In the genomic region with DNA sequence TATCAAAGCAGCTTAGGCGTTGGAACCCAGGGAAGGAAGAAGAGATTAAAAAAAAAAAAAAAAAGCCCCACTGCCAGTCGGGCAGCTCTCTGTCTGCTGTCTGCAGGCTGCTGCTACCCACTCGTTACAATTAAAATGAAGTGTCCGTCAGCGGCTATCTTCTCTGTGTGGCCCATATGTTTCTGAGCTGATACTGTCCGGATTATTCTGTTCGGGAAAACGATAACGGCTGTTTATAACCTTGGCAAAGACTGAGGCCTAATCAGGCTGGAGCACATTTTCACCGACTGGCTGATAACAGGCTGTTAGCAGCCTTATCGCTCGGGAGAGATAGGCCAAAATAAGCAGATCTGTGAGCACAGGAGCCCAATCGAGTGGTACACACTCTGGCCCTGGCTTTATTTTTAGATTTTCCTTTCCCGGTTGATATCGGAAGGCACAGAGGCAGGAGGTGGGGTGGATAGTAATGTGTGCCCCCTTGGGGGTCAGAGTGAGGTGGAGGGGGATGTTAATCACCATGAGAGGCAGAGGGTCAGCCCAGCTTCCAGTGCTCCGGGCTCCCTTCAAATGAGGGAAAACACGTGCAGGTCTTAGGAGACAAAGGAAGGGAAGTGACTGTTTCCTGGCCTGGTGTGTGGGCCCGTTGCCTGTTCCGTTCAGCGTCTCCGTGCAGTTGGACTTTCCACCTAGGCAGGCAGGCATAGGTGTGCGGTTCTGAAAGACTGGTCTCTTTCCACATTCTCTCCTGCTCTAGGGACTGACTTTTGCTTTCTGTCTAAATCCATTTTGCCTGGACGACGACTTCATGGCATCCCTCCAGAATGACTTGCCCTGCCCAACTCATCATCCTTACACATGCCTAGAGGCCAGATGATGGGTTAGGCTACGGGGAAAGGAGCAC, we compare ENCODE assay signal across 9 cellular contexts.
DNase-seq lines count a peak whose midpoint lies in the region; ATAC-seq and TF ChIP-seq lines count a peak whose summit lies in the region.
"Had no signal": no experiment of that assay in that cellular context is flagged by ENCODE, and none has a peak within 500 bp of the region (broad histone marks: within the 10 kb centered on the region; RNA-seq: fewer than 3 reads in every experiment).

No MANE protein-coding gene starts in this region.

- peaks cover 3% of the 10 kb centered on the region for H3K9me3 Mint-ChIP-seq in activated CD4-positive, alpha-beta T cell treated with anti-CD3 and anti-CD28 coated beads, Interleukin-2, amount 10 ng/mL, durations not matched to agents 24 days and 14 days

- H3K36me3 ChIP-seq in colonic mucosa (no peaks in the 10 kb centered on the region), stomach smooth muscle (ENCODE audit: control insufficient read depth in 2 of 2, insufficient read depth in 2 of 2, low read length in 2 of 2) (no peaks in the 10 kb centered on the region)

- no peaks in the 10 kb centered on the region for H3K36me3 Mint-ChIP-seq in activated CD4-positive, alpha-beta T cell treated with anti-CD3 and anti-CD28 coated beads, Interleukin-2, amount 10 ng/mL, durations not matched to agents 24 days and 14 days (ENCODE audit: low read depth)

- H3K27me3 Mint-ChIP-seq in activated CD4-positive, alpha-beta T cell treated with anti-CD3 and anti-CD28 coated beads, Interleukin-2, amount 10 ng/mL, durations not matched to agents 24 days and 14 days = no peaks in the 10 kb centered on the region

- TF ChIP-seq CTCF in colonic mucosa (IDR thresholded peaks at IDR 0.05) = no peak

- H3K27ac ChIP-seq in colonic mucosa (peak overlapping the region; percentile 46), stomach smooth muscle (ENCODE audit: low read length) (peak overlapping the region; percentile 4)

- H3K4me1 Mint-ChIP-seq in activated CD4-positive, alpha-beta T cell treated with anti-CD3 and anti-CD28 coated beads, Interleukin-2, amount 10 ng/mL, durations not matched to agents 24 days and 14 days = peaks cover 3% of the 10 kb centered on the region

- DNase-seq in NCI-H226 = peak; percentile 74
- DNase-seq in colonic mucosa = peak; percentile 37
- DNase-seq in left lobe of liver (ENCODE audit: low spot score) = peak; percentile 57
- no peak for DNase-seq in putamen (ENCODE audit: low spot score)
- no peak for DNase-seq in germinal center (ENCODE audit: low spot score)
- no peak for DNase-seq in activated CD4-positive, alpha-beta T cell treated with anti-CD3 and anti-CD28 coated beads, Interleukin-2, amount 10 ng/mL, durations not matched to agents 24 days and 14 days
- DNase-seq: DMS153 had no signal

- no peaks in the 10 kb centered on the region for H3K9me3 ChIP-seq in colonic mucosa
- no peaks in the 10 kb centered on the region for H3K9me3 ChIP-seq in stomach smooth muscle (ENCODE audit: control insufficient read depth in 2 of 2, low read length in 2 of 2)

- H3K4me3 ChIP-seq in colonic mucosa (no peak overlapping the region), stomach smooth muscle (ENCODE audit: low read length in 2 of 2) (peak overlapping the region in 1 of 2 donors; percentile 47)

- H3K27me3 ChIP-seq in colonic mucosa (no peaks in the 10 kb centered on the region), stomach smooth muscle (ENCODE audit: control insufficient read depth in 1 of 2, insufficient read depth in 2 of 2, low read length in 2 of 2) (no peaks in the 10 kb centered on the region)

- H3K9ac ChIP-seq in colonic mucosa (ENCODE audit: low read depth in 2 of 2, low read length in 2 of 2) = peak overlapping the region in 1 of 2 donors; percentile 24
- no peak overlapping the region for H3K9ac ChIP-seq in stomach smooth muscle (ENCODE audit: low read length in 2 of 2)

- H3K27ac Mint-ChIP-seq in activated CD4-positive, alpha-beta T cell treated with anti-CD3 and anti-CD28 coated beads, Interleukin-2, amount 10 ng/mL, durations not matched to agents 24 days and 14 days = no peak overlapping the region

- peak; percentile 91 for ATAC-seq in left lobe of liver
- ATAC-seq in HG02884 (IDR thresholded peaks at IDR 0.05; ENCODE audit: unreplicated experiment) = no peak

- intact Hi-C loops in colonic mucosa (cut with DNase I) = no loop called here
- intact Hi-C loops in activated CD4-positive, alpha-beta T cell treated with anti-CD3 and anti-CD28 coated beads, Interleukin-2, amount 10 ng/mL, durations not matched to agents 24 days and 14 days (cut with micrococcal nuclease) = no loop called here

- H3K4me3 Mint-ChIP-seq in activated CD4-positive, alpha-beta T cell treated with anti-CD3 and anti-CD28 coated beads, Interleukin-2, amount 10 ng/mL, durations not matched to agents 24 days and 14 days = no peak overlapping the region

- peaks cover 7% of the 10 kb centered on the region for H3K4me1 ChIP-seq in colonic mucosa
- peaks cover 42% of the 10 kb centered on the region for H3K4me1 ChIP-seq in stomach smooth muscle (ENCODE audit: control insufficient read depth, insufficient read depth, low read length)

Comparison
In these comparisons a context has a peak if more than half of its experiments do, and no peak if none do; other contexts are left out.
1. DNase-seq: peak in NCI-H226 (single experiment), colonic mucosa (single experiment) and left lobe of liver (single experiment); none in putamen (single experiment), germinal center (single experiment) and activated CD4-positive, alpha-beta T cell treated with anti-CD3 and anti-CD28 coated beads, Interleukin-2, amount 10 ng/mL, durations not matched to agents 24 days and 14 days (single experiment).